Comparison of ENCODE assay signal across 1 cellular context in genomic region chr10:3813267-3813666, GRCh38.
TF ChIP-seq lines count a peak whose summit lies in the region.

No MANE protein-coding gene starts in this region.

TF ChIP-seq in GM23338, 12 proteins besides CTCF, POLR2A, EP300 and RAD21 (continued from another document):
- TF ChIP-seq REST (IDR thresholded peaks at IDR 0.05; ENCODE audit: unreplicated experiment) (no peak), ZNF462 (CRISPR knock-in tag; IDR thresholded peaks at IDR 0.05) (no peak), POLR2AphosphoS5 (IDR thresholded peaks at IDR 0.05; ENCODE audit: low read depth) (no peak), JUNB (IDR thresholded peaks at IDR 0.05; ENCODE audit: unreplicated experiment) (no peak), ZNF331 (CRISPR knock-in tag; IDR thresholded peaks at IDR 0.05; ENCODE audit: low read depth) (no peak), ZNF114 (CRISPR knock-in tag; IDR thresholded peaks at IDR 0.05) (no peak)
